18 cellular contexts compared by ENCODE assay signal in genomic region chr20:4008877-4009276, GRCh38.
"Had no signal": no experiment of that assay in that cellular context is flagged by ENCODE, and none has a peak within 500 bp of the region (broad histone marks: within the 10 kb centered on the region; RNA-seq: fewer than 3 reads in every experiment).

No MANE protein-coding gene starts in this region.

- H3K27ac ChIP-seq: esophagus muscularis mucosa, prostate gland had no signal

- H3K4me1 ChIP-seq: prostate gland had no signal

- FAIRE-seq: endometrium had no signal

- H3K27me3 ChIP-seq: esophagus muscularis mucosa, spleen had no signal

- ATAC-seq: left cardiac atrium, mucosa of descending colon, sciatic nerve had no signal

- H3K4me3 ChIP-seq: esophagus muscularis mucosa, mucosa of descending colon, prostate gland, spleen had no signal

- H3K36me3 ChIP-seq: esophagus muscularis mucosa, prostate gland had no signal

- DNase-seq: activated CD4-positive, alpha-beta T cell treated with anti-CD3 and anti-CD28 coated beads, Interleukin-2, amount 50 U/mL, for 1 hour; activated effector memory CD4-positive, alpha-beta T cell treated with anti-CD3 and anti-CD28 coated beads, Interleukin-2, amount 50 U/mL, for 16 hours; activated naive CD8-positive, alpha-beta T cell treated with anti-CD3 and anti-CD28 coated beads for 36 hours; activated T-cell treated with anti-CD3 and anti-CD28 coated beads, Interleukin-2, amount 50 U/mL, for 1 hour; immature natural killer cell; left cardiac atrium; mammary epithelial cell; mucosa of descending colon; natural killer cell; occipital lobe; spleen; stimulated activated CD4-positive, alpha-beta T cell treated with anti-CD3 and anti-CD28 coated beads, Interleukin-2, amount 100 ng/mL, for 24 hours; stimulated activated naive CD4-positive, alpha-beta T cell treated with Interleukin-2 at 50 U/mL for 16 hours; trophoblast cell had no signal

- H3K9me3 ChIP-seq: esophagus muscularis mucosa, mucosa of descending colon, prostate gland, spleen had no signal
